8 cellular contexts compared by ENCODE assay signal in the genomic region with DNA sequence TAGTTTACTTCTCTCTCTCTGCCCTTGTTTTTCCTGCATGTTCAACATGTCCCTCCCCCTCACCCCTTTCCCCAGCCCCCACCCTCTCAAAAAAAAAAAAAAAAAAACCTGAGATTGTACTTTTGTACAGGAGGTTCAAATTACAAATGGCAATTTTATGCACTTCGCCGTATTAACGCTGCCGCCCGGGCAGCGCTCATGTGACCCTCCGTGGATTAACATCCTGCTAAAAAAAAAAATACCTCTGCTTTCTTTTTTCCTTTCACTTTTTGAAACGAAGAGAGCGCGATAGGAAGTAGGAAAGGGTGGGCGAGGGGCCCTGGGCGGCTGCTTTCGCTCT. TPM values are rescaled to one million over a fixed set of nuclear protein-coding genes. Genes with fewer than 3 reads are reported as not detected.
DNase-seq lines count a peak whose midpoint lies in the region; ATAC-seq and TF ChIP-seq lines count a peak whose summit lies in the region.

No MANE protein-coding gene starts in this region.

- peaks cover 44% of the 10 kb centered on the region for H3K27me3 ChIP-seq in CD8-positive, alpha-beta memory T cell (ENCODE audit: insufficient read depth, low read length, poor library complexity, severe bottlenecking)
- H3K27me3 ChIP-seq in Peyer's patch (no peaks in the 10 kb centered on the region), esophagus (ENCODE audit: control insufficient read depth in 1 of 2, insufficient read depth in 2 of 2, low read length in 2 of 2) (no peaks in the 10 kb centered on the region), ovary (no peaks in the 10 kb centered on the region)

- CTCF ChIA-PET in CD8-positive, alpha-beta memory T cell (lab: Charles Lee): no interaction called here

- H3K4me3 Mint-ChIP-seq in CD8-positive, alpha-beta memory T cell: peak overlapping the region in 6 of 7 donors; percentile 33 to 80 (median 64)

- no peaks in the 10 kb centered on the region for H3K9me3 ChIP-seq in CD8-positive, alpha-beta memory T cell (ENCODE audit: low read length)
- no peaks in the 10 kb centered on the region for H3K9me3 ChIP-seq in Peyer's patch
- H3K9me3 ChIP-seq in esophagus (ENCODE audit: control insufficient read depth in 2 of 2, insufficient read depth in 1 of 2, low read depth in 1 of 2, low read length in 1 of 2): peaks cover 0 to 4% of the 10 kb centered on the region in 2 donors
- no peaks in the 10 kb centered on the region for H3K9me3 ChIP-seq in ovary

- no peak for DNase-seq in CD8-positive, alpha-beta memory T cell
- DNase-seq in Peyer's patch (no peak), ovary (no peak), hippocampal formation (lab: John Stamatoyannopoulos, UW) (no peak), kidney glomerular epithelial cell (lab: John Stamatoyannopoulos, UW) (no peak)
- no peak for DNase-seq in activated effector memory CD4-positive, alpha-beta T cell treated with Interleukin-2 at 50 U/mL for 16 hours

- peaks cover 0 to 4% (median 0%) of the 10 kb centered on the region in 3 donors for H3K36me3 Mint-ChIP-seq in CD8-positive, alpha-beta memory T cell

- no peak overlapping the region for H3K4me3 ChIP-seq in CD8-positive, alpha-beta memory T cell (ENCODE audit: low read length)
- peak overlapping the region; percentile 43 to 85 (median 67) for H3K4me3 ChIP-seq in Peyer's patch
- H3K4me3 ChIP-seq in esophagus (ENCODE audit: low read depth in 1 of 2, low read length in 2 of 2): peak overlapping the region; percentile 67 to 69
- peak overlapping the region; percentile 46 for H3K4me3 ChIP-seq in ovary

- TF ChIP-seq POLR2A in Peyer's patch (IDR thresholded peaks at IDR 0.05) (no peak), ovary (IDR thresholded peaks at IDR 0.05) (no peak)

- no peak for TF ChIP-seq EP300 in ovary (IDR thresholded peaks at IDR 0.05)

- no peaks in the 10 kb centered on the region for H3K4me1 ChIP-seq in CD8-positive, alpha-beta memory T cell (ENCODE audit: insufficient read depth, low read length)
- H3K4me1 ChIP-seq in Peyer's patch (peaks cover 0 to 21% (median 0%) of the 10 kb centered on the region in 4 donors), esophagus (ENCODE audit: control insufficient read depth in 2 of 2, insufficient read depth in 2 of 2, low read length in 1 of 2) (peaks cover 0 to 4% of the 10 kb centered on the region in 2 donors), ovary (ENCODE audit: insufficient read depth) (no peaks in the 10 kb centered on the region)

- no peaks in the 10 kb centered on the region for H3K36me3 ChIP-seq in CD8-positive, alpha-beta memory T cell (ENCODE audit: insufficient read depth, low read length)
- peaks cover 0 to 10% (median 0%) of the 10 kb centered on the region in 3 donors for H3K36me3 ChIP-seq in Peyer's patch
- H3K36me3 ChIP-seq in esophagus (ENCODE audit: control insufficient read depth in 2 of 2, insufficient read depth in 2 of 2, low read length in 1 of 2): peaks cover 0 to 7% of the 10 kb centered on the region in 2 donors
- H3K36me3 ChIP-seq in ovary: peaks cover 8% of the 10 kb centered on the region

- peak overlapping the region; percentile 55 for H3K27ac ChIP-seq in CD8-positive, alpha-beta memory T cell (ENCODE audit: low read depth, low read length)
- H3K27ac ChIP-seq in Peyer's patch (peak overlapping the region; percentile 63 to 95 (median 86)), esophagus (ENCODE audit: low read depth in 2 of 2, low read length in 1 of 2) (peak overlapping the region; percentile 75 to 93), ovary (peak overlapping the region; percentile 99)

- no peak for ATAC-seq in GM21786 (IDR thresholded peaks at IDR 0.05; ENCODE audit: unreplicated experiment)

- H3K4me1 Mint-ChIP-seq in CD8-positive, alpha-beta memory T cell: peaks cover 9 to 32% (median 15%) of the 10 kb centered on the region in 3 donors

- H3K27me3 Mint-ChIP-seq in CD8-positive, alpha-beta memory T cell: peaks cover 72 to 86% of the 10 kb centered on the region in 2 donors

- TF ChIP-seq CTCF in Peyer's patch (IDR thresholded peaks at IDR 0.05) (no peak), ovary (IDR thresholded peaks at IDR 0.05) (no peak)

- H3K27ac Mint-ChIP-seq in CD8-positive, alpha-beta memory T cell: peak overlapping the region in 1 of 8 donors; percentile 19

- POLR2A ChIA-PET in CD8-positive, alpha-beta memory T cell (lab: Charles Lee): no interaction called here

- 2 to 4% methylated on average over 13 of the region's 13 CpGs for WGBS in esophagus, 2 donors
- 0 to 2% (median 1%) methylated on average over 13 of the region's 13 CpGs for WGBS in ovary, 3 donors

- peaks cover 3 to 34% (median 14%) of the 10 kb centered on the region in 5 donors for H3K9me3 Mint-ChIP-seq in CD8-positive, alpha-beta memory T cell

- intact Hi-C loops in ovary (cut with DNase I): loop anchor here in 3 of 4 donors (5.0 to 10.0 kb wide), 5 partner anchors 458 to 1658 kb away; no protein-coding TSS in a partner anchor

RNA-seq across cellular contexts. Expression of gene NR2F2, which starts 2.3 kb away (rescaled TPM):
- total RNA-seq in CD8-positive, alpha-beta memory T cell: not detected
- polyA plus RNA-seq in CD8-positive, alpha-beta memory T cell: not detected
- total RNA-seq in Peyer's patch (10 to 100 TPM in 3 of 4 donors, 1 to 10 TPM in 1; 7.9 to 20.9 (median 15.3) TPM), ovary (100 to 1,000 TPM in 6 of 7 donors, 10 to 100 TPM in 1; 68.6 to 424 (median 343) TPM)
- polyA plus RNA-seq in esophagus (1 to 10 TPM; 5.0 to 9.3 TPM), ovary (100 to 1,000 TPM; 230 to 392 TPM)

Comparison
In these comparisons a context has a peak if more than half of its experiments do, and no peak if none do; other contexts are left out.
1. RNA of gene NR2F2, which starts 2.3 kb away (total RNA-seq): 68.6 to 424 TPM in ovary and 7.9 to 20.9 TPM in Peyer's patch; not detected in CD8-positive, alpha-beta memory T cell; every median in the first group is over 4 times any median in the second.
2. Peak in every context shown above with its lines, with median percentiles within 50 percentile points of each other: H3K27ac ChIP-seq.